Comparison of ENCODE assay signal across 9 cellular contexts in the genomic region with DNA sequence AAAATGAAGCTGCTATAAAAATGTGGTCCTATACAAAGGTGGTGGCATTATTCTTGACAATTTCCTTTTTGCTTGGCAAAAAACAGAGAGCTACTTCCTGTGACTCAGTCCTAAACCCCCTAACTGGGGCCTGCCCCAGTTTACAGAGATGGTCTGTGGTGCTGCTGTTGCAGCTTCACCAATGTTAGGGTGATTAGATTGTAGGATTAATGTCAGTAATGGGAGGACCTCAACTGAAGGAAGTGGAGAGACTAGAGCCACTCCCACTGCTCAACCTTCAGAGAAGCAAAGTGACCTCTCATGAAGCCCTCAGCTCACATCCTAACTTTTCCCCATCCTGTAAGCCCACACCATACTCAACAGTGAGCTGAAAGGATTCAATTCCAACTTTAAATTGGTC. TPM values are rescaled to one million over a fixed set of nuclear protein-coding genes. Genes with fewer than 3 reads are reported as not detected.
DNase-seq lines count a peak whose midpoint lies in the region; ATAC-seq, FAIRE-seq and TF ChIP-seq lines count a peak whose summit lies in the region.
"Had no signal": no experiment of that assay in that cellular context is flagged by ENCODE, and none has a peak within 500 bp of the region (broad histone marks: within the 10 kb centered on the region; RNA-seq: fewer than 3 reads in every experiment).

No MANE protein-coding gene starts in this region.

- peak overlapping the region; percentile 6 for H3K4me2 ChIP-seq in keratinocyte (ENCODE audit: control insufficient read depth, extremely low read depth, insufficient read depth, low read depth, low read length)

- H3K27me3 ChIP-seq in right cardiac atrium (ENCODE audit: control insufficient read depth, insufficient read depth) (no peaks in the 10 kb centered on the region), heart left ventricle (no peaks in the 10 kb centered on the region), keratinocyte (ENCODE audit: control insufficient read depth, extremely low read depth, insufficient read depth, low read length) (no peaks in the 10 kb centered on the region), upper lobe of left lung (no peaks in the 10 kb centered on the region)

- peak overlapping the region; percentile 94 for H3K27ac Mint-ChIP-seq in activated CD4-positive, alpha-beta memory T cell treated with anti-CD3 and anti-CD28 coated beads, Interleukin-2, amount 10 ng/mL, durations not matched to agents 7 days and 5 days

- CTCF ChIA-PET in activated CD4-positive, alpha-beta memory T cell treated with anti-CD3 and anti-CD28 coated beads, Interleukin-2, amount 10 ng/mL, durations not matched to agents 7 days and 5 days (lab: Charles Lee) = interaction anchor here (0.9 to 6.1 kb wide), 23 partner anchors 7 to 455 kb away, joined by 3 to 202 read pairs (median 10); partner anchors contain the start of genes CHTOP, S100A13, S100A14 and S100A2

- H3K27me3 Mint-ChIP-seq in activated CD4-positive, alpha-beta memory T cell treated with anti-CD3 and anti-CD28 coated beads, Interleukin-2, amount 10 ng/mL, durations not matched to agents 7 days and 5 days = no peaks in the 10 kb centered on the region

- intact Hi-C loops in right cardiac atrium (cut with DNase I) (loop anchor here in 2 of 4 donors (2.0 to 5.0 kb wide), 2 partner anchors 35 to 39 kb away; partner anchors contain the start of gene S100A2 (in 1 of the 2)), heart left ventricle (cut with DNase I) (loop anchor here in 6 of 10 donors (2.0 to 10.0 kb wide), 6 partner anchors 35 to 453 kb away; partner anchors contain the start of genes CHTOP (in 1 of the 6), RAB13 (in 1 of the 6), S100A14 (in 1 of the 6) and S100A16 (in 1 of the 6))

- H3K4me1 Mint-ChIP-seq in activated CD4-positive, alpha-beta memory T cell treated with anti-CD3 and anti-CD28 coated beads, Interleukin-2, amount 10 ng/mL, durations not matched to agents 7 days and 5 days = peaks cover 62% of the 10 kb centered on the region

- peak overlapping the region; percentile 3 for H3K27ac ChIP-seq in right cardiac atrium (ENCODE audit: low read length)
- peak overlapping the region in 4 of 12 donors; percentile 98 to 100 (median 98) for H3K27ac ChIP-seq in heart left ventricle
- H3K27ac ChIP-seq in keratinocyte (ENCODE audit: control insufficient read depth, insufficient read depth, low read length) = peak overlapping the region; percentile 19
- peak overlapping the region; percentile 98 to 100 (median 99) for H3K27ac ChIP-seq in upper lobe of left lung

- no peaks in the 10 kb centered on the region for H3K9me1 ChIP-seq in keratinocyte (ENCODE audit: control insufficient read depth, extremely low read depth, insufficient read depth, low read length)

- peaks cover 0 to 7% (median 0%) of the 10 kb centered on the region in 9 donors for H3K36me3 ChIP-seq in heart left ventricle
- H3K36me3 ChIP-seq in keratinocyte (ENCODE audit: control insufficient read depth in 2 of 2, extremely low read depth in 1 of 2, insufficient read depth in 2 of 2, low read length in 2 of 2) = peaks cover 2 to 15% of the 10 kb centered on the region in 2 experiments
- peaks cover 0 to 16% (median 8%) of the 10 kb centered on the region in 4 donors for H3K36me3 ChIP-seq in upper lobe of left lung

- no peaks in the 10 kb centered on the region for H3K9me3 ChIP-seq in right cardiac atrium (ENCODE audit: control insufficient read depth, low read length)
- no peaks in the 10 kb centered on the region for H3K9me3 ChIP-seq in heart left ventricle
- no peaks in the 10 kb centered on the region for H3K9me3 ChIP-seq in keratinocyte (ENCODE audit: control insufficient read depth, low read depth, low read length)
- no peaks in the 10 kb centered on the region for H3K9me3 ChIP-seq in upper lobe of left lung

- dilution Hi-C loops in keratinocyte (cut with MboI; ENCODE audit: extremely low pct_ligation_motif_present, low sequenced_read_pairs) = no loop called here

- no peak for TF ChIP-seq CTCF in heart left ventricle (IDR thresholded peaks at IDR 0.05)
- TF ChIP-seq CTCF in keratinocyte (optimal IDR thresholded peaks at IDR 0.05 in 1 of 3, IDR thresholded peaks at IDR 0.05 in 1 of 3, conservative IDR thresholded peaks at IDR 0.05 in 1 of 3; ENCODE audit: extremely low read depth in 1 of 3, insufficient read depth in 2 of 3, low read length in 3 of 3) = no peak
- TF ChIP-seq CTCF in upper lobe of left lung (IDR thresholded peaks at IDR 0.05) = no peak

- H3K36me3 Mint-ChIP-seq in activated CD4-positive, alpha-beta memory T cell treated with anti-CD3 and anti-CD28 coated beads, Interleukin-2, amount 10 ng/mL, durations not matched to agents 7 days and 5 days (ENCODE audit: low read depth) = peaks cover 46% of the 10 kb centered on the region

- peaks cover 16% of the 10 kb centered on the region for H3K79me2 ChIP-seq in keratinocyte (ENCODE audit: control insufficient read depth, insufficient read depth, low read length)

- peak overlapping the region; percentile 99 for H3K4me3 Mint-ChIP-seq in activated CD4-positive, alpha-beta memory T cell treated with anti-CD3 and anti-CD28 coated beads, Interleukin-2, amount 10 ng/mL, durations not matched to agents 7 days and 5 days

- DNase-seq in right cardiac atrium (no peak), heart left ventricle (no peak), keratinocyte (ENCODE audit: low read depth, low spot score) (no peak), upper lobe of left lung (no peak)
- peak; percentile 74 for DNase-seq in activated CD4-positive, alpha-beta memory T cell treated with anti-CD3 and anti-CD28 coated beads, Interleukin-2, amount 10 ng/mL, durations not matched to agents 7 days and 5 days

- no peaks in the 10 kb centered on the region for H3K9me3 Mint-ChIP-seq in activated CD4-positive, alpha-beta memory T cell treated with anti-CD3 and anti-CD28 coated beads, Interleukin-2, amount 10 ng/mL, durations not matched to agents 7 days and 5 days

- POLR2A ChIA-PET in activated CD4-positive, alpha-beta memory T cell treated with anti-CD3 and anti-CD28 coated beads, Interleukin-2, amount 10 ng/mL, durations not matched to agents 7 days and 5 days (lab: Charles Lee) = interaction anchor here (1.0 to 7.1 kb wide), 21 partner anchors 8 to 458 kb away, joined by 3 to 281 read pairs (median 7); partner anchors contain the start of genes CHTOP, INTS3, RPS27 and S100A2

- TF ChIP-seq POLR2A in heart left ventricle (IDR thresholded peaks at IDR 0.05) (no peak), upper lobe of left lung (IDR thresholded peaks at IDR 0.05) (no peak)

- H3K4me3 ChIP-seq in right cardiac atrium (ENCODE audit: low read length) = no peak overlapping the region
- no peak overlapping the region for H3K4me3 ChIP-seq in heart left ventricle
- H3K4me3 ChIP-seq in keratinocyte (ENCODE audit: control insufficient read depth in 2 of 3, extremely low read depth in 1 of 3, insufficient read depth in 2 of 3, low read depth in 1 of 3, low read length in 3 of 3) = no peak overlapping the region
- no peak overlapping the region for H3K4me3 ChIP-seq in upper lobe of left lung

- no peak overlapping the region for H3K9ac ChIP-seq in keratinocyte (ENCODE audit: control insufficient read depth, extremely low read depth, insufficient read depth, low read length)

- H3K4me1 ChIP-seq in right cardiac atrium (ENCODE audit: control insufficient read depth, insufficient read depth, low read length) (no peaks in the 10 kb centered on the region), heart left ventricle (peaks cover 0 to 54% (median 28%) of the 10 kb centered on the region in 12 donors), keratinocyte (ENCODE audit: control insufficient read depth, extremely low read depth, insufficient read depth, low read length) (peaks cover 55% of the 10 kb centered on the region), upper lobe of left lung (peaks cover 38 to 50% (median 45%) of the 10 kb centered on the region in 4 donors)

- H4K20me1 ChIP-seq in keratinocyte (ENCODE audit: control insufficient read depth, extremely low read depth, insufficient read depth, low read length) = peaks cover 8% of the 10 kb centered on the region

- TF ChIP-seq EP300 in upper lobe of left lung (IDR thresholded peaks at IDR 0.05) = no peak

- ATAC-seq in right cardiac atrium = no peak
- no peak for ATAC-seq in heart left ventricle
- no peak for ATAC-seq in upper lobe of left lung (ENCODE audit: low FRiP score in 2 of 2)
- ATAC-seq in GM19324 (IDR thresholded peaks at IDR 0.05; ENCODE audit: low FRiP score, unreplicated experiment) = no peak
- ATAC-seq in GM19023 (IDR thresholded peaks at IDR 0.05; ENCODE audit: unreplicated experiment) = no peak
- no peak for ATAC-seq in esophagus mucosa

- no peak overlapping the region for H2AFZ ChIP-seq in keratinocyte (ENCODE audit: control insufficient read depth, low read length)

- no peak for FAIRE-seq in keratinocyte (lab: Jason Lieb, UNC)
- FAIRE-seq: H54 had no signal

RNA-seq across cellular contexts. Expression of gene S100A6, which starts 3.6 kb away (rescaled TPM):
- total RNA-seq in right cardiac atrium (100 to 1,000 TPM; 334 to 461 (median 411) TPM), heart left ventricle (100 to 1,000 TPM; 157 to 415 (median 301) TPM), upper lobe of left lung (1,000 to 10,000 TPM in 3 of 6 donors, 100 to 1,000 TPM in 3; 399 to 1,595 (median 925) TPM), esophagus mucosa (976 TPM)
- polyA plus RNA-seq in right cardiac atrium (819 TPM), heart left ventricle (1,000 to 10,000 TPM in 1 of 2 donors, 100 to 1,000 TPM in 1; 371 to 1,213 TPM), keratinocyte (1,608 to 5,801 TPM (median 2,598 TPM) in 3 replicates)
- total RNA-seq in activated CD4-positive, alpha-beta memory T cell treated with anti-CD3 and anti-CD28 coated beads, Interleukin-2, amount 10 ng/mL, durations not matched to agents 7 days and 5 days = 100 to 1,000 TPM; 781 to 799 TPM
- 9,460 TPM for polyA plus RNA-seq in keratinocyte (2011; ENCODE audit: low read depth)
- 2,886 and 4,097 TPM in 2 replicates for polyA plus RNA-seq in keratinocyte (2011; cell fraction: cytosol; rRNA removed)
- polyA plus RNA-seq in keratinocyte (2011; cell fraction: nucleus; rRNA removed) = 986 and 1,204 TPM in 2 replicates
- polyA plus RNA-seq in keratinocyte (2012; ENCODE audit: low replicate concordance) = 5,777 and 7,954 TPM in 2 replicates
- 688 to 4,480 TPM (median 1,878 TPM) in 3 replicates for polyA minus RNA-seq in keratinocyte
- 8,278 TPM for polyA minus RNA-seq in keratinocyte (2011; cell fraction: cytosol; rRNA and poly(A)+ RNA removed)
- 423 and 447 TPM in 2 replicates for polyA minus RNA-seq in keratinocyte (2011; cell fraction: nucleus; rRNA and poly(A)+ RNA removed)

RNA-seq across cellular contexts. Expression of gene S100A5, which starts 8.6 kb away (rescaled TPM):
- not detected for total RNA-seq in right cardiac atrium
- not detected for polyA plus RNA-seq in right cardiac atrium
- not detected for total RNA-seq in heart left ventricle
- not detected for polyA plus RNA-seq in heart left ventricle
- 1 to 10 TPM; 2.2 to 4.7 TPM for total RNA-seq in activated CD4-positive, alpha-beta memory T cell treated with anti-CD3 and anti-CD28 coated beads, Interleukin-2, amount 10 ng/mL, durations not matched to agents 7 days and 5 days
- polyA plus RNA-seq in keratinocyte = 0.20 to 0.76 TPM (median 0.24 TPM) in 3 replicates
- polyA plus RNA-seq in keratinocyte (2011; ENCODE audit: low read depth) = not detected
- polyA plus RNA-seq in keratinocyte (2011; cell fraction: cytosol; rRNA removed) = 0.22 and 0.74 TPM in 2 replicates
- not detected in 2 replicates for polyA plus RNA-seq in keratinocyte (2011; cell fraction: nucleus; rRNA removed)
- polyA plus RNA-seq in keratinocyte (2012; ENCODE audit: low replicate concordance) = 0.57 and 1.0 TPM in 2 replicates
- polyA minus RNA-seq in keratinocyte = not detected in 3 replicates
- polyA minus RNA-seq in keratinocyte (2011; cell fraction: cytosol; rRNA and poly(A)+ RNA removed) = not detected
- not detected in 2 replicates for polyA minus RNA-seq in keratinocyte (2011; cell fraction: nucleus; rRNA and poly(A)+ RNA removed)
- not detected for total RNA-seq in upper lobe of left lung
- not detected for total RNA-seq in esophagus mucosa

RNA-seq across cellular contexts. Expression of gene S100A4, which starts 13.4 kb away (rescaled TPM):
- total RNA-seq in right cardiac atrium (100 to 1,000 TPM in 3 of 4 donors, 10 to 100 TPM in 1; 95.9 to 243 (median 148) TPM), heart left ventricle (100 to 1,000 TPM in 4 of 9 donors, 10 to 100 TPM in 5; 56.9 to 214 (median 96.1) TPM), upper lobe of left lung (100 to 1,000 TPM; 234 to 983 (median 633) TPM), esophagus mucosa (36.0 TPM)
- polyA plus RNA-seq in right cardiac atrium (329 TPM), heart left ventricle (100 to 1,000 TPM; 214 to 398 TPM), keratinocyte (21.4 to 40.2 TPM (median 26.7 TPM) in 3 replicates)
- 1,000 to 10,000 TPM; 1,297 to 1,322 TPM for total RNA-seq in activated CD4-positive, alpha-beta memory T cell treated with anti-CD3 and anti-CD28 coated beads, Interleukin-2, amount 10 ng/mL, durations not matched to agents 7 days and 5 days
- 10.6 TPM for polyA plus RNA-seq in keratinocyte (2011; ENCODE audit: low read depth)
- 34.4 and 39.6 TPM in 2 replicates for polyA plus RNA-seq in keratinocyte (2011; cell fraction: cytosol; rRNA removed)
- 24.4 and 25.2 TPM in 2 replicates for polyA plus RNA-seq in keratinocyte (2011; cell fraction: nucleus; rRNA removed)
- 26.4 and 34.9 TPM in 2 replicates for polyA plus RNA-seq in keratinocyte (2012; ENCODE audit: low replicate concordance)
- 6.5 to 13.9 TPM (median 6.6 TPM) in 3 replicates for polyA minus RNA-seq in keratinocyte
- 12.3 TPM for polyA minus RNA-seq in keratinocyte (2011; cell fraction: cytosol; rRNA and poly(A)+ RNA removed)
- polyA minus RNA-seq in keratinocyte (2011; cell fraction: nucleus; rRNA and poly(A)+ RNA removed) = 4.0 and 9.2 TPM in 2 replicates

RNA-seq across cellular contexts. Expression of gene S100A3, which starts 16.9 kb away (rescaled TPM):
- 1 to 10 TPM in 2 of 4 donors, under 1 TPM in 2; 0.54 to 2.0 (median 1.1) TPM for total RNA-seq in right cardiac atrium
- polyA plus RNA-seq in right cardiac atrium = 1.6 TPM
- total RNA-seq in heart left ventricle = 1 to 10 TPM in 4 of 9 donors, under 1 TPM in 3, not detected in 2; 0.57 to 5.9 (median 1.1) TPM
- 1 to 10 TPM; 1.6 to 5.2 TPM for polyA plus RNA-seq in heart left ventricle
- total RNA-seq in activated CD4-positive, alpha-beta memory T cell treated with anti-CD3 and anti-CD28 coated beads, Interleukin-2, amount 10 ng/mL, durations not matched to agents 7 days and 5 days = not detected
- polyA plus RNA-seq in keratinocyte = 12.6 to 24.0 TPM (median 15.1 TPM) in 3 replicates
- 1.9 TPM for polyA plus RNA-seq in keratinocyte (2011; ENCODE audit: low read depth)
- polyA plus RNA-seq in keratinocyte (2011; cell fraction: cytosol; rRNA removed) = 10.1 and 13.0 TPM in 2 replicates
- polyA plus RNA-seq in keratinocyte (2011; cell fraction: nucleus; rRNA removed) = 47.3 and 67.5 TPM in 2 replicates
- polyA plus RNA-seq in keratinocyte (2012; ENCODE audit: low replicate concordance) = 5.7 and 8.9 TPM in 2 replicates
- polyA minus RNA-seq in keratinocyte = 11.7 to 24.9 TPM (median 20.5 TPM) in 3 replicates
- polyA minus RNA-seq in keratinocyte (2011; cell fraction: cytosol; rRNA and poly(A)+ RNA removed) = 8.2 TPM
- polyA minus RNA-seq in keratinocyte (2011; cell fraction: nucleus; rRNA and poly(A)+ RNA removed) = 4.5 and 6.0 TPM in 2 replicates
- total RNA-seq in upper lobe of left lung = 1 to 10 TPM in 5 of 6 donors, not detected in 1; 2.0 to 4.4 (median 2.1) TPM
- total RNA-seq in esophagus mucosa = 9.6 TPM

RNA-seq across cellular contexts. Expression of gene S100A2, which starts 33.5 kb away (rescaled TPM):
- total RNA-seq in right cardiac atrium (1 to 10 TPM in 1 of 4 donors, under 1 TPM in 3; 0.92 to 1.2 (median 0.97) TPM), heart left ventricle (1 to 10 TPM in 8 of 9 donors, not detected in 1; 1.3 to 4.0 (median 2.4) TPM), upper lobe of left lung (10 to 100 TPM in 2 of 6 donors, 1 to 10 TPM in 3, not detected in 1; 2.0 to 12.0 (median 7.9) TPM), esophagus mucosa (4,166 TPM)
- polyA plus RNA-seq in right cardiac atrium (3.7 TPM), heart left ventricle (1 to 10 TPM; 2.8 to 5.1 TPM), keratinocyte (10,013 to 12,757 TPM (median 12,412 TPM) in 3 replicates)
- total RNA-seq in activated CD4-positive, alpha-beta memory T cell treated with anti-CD3 and anti-CD28 coated beads, Interleukin-2, amount 10 ng/mL, durations not matched to agents 7 days and 5 days = 1 to 10 TPM in 1 of 2 experiments, under 1 TPM in 1; 0.85 to 1.2 TPM
- polyA plus RNA-seq in keratinocyte (2011; ENCODE audit: low read depth) = 458 TPM
- 13,371 and 15,299 TPM in 2 replicates for polyA plus RNA-seq in keratinocyte (2011; cell fraction: cytosol; rRNA removed)
- polyA plus RNA-seq in keratinocyte (2011; cell fraction: nucleus; rRNA removed) = 5,726 and 5,807 TPM in 2 replicates
- 4,632 and 22,100 TPM in 2 replicates for polyA plus RNA-seq in keratinocyte (2012; ENCODE audit: low replicate concordance)
- 1,263 to 3,266 TPM (median 2,756 TPM) in 3 replicates for polyA minus RNA-seq in keratinocyte
- 8,282 TPM for polyA minus RNA-seq in keratinocyte (2011; cell fraction: cytosol; rRNA and poly(A)+ RNA removed)
- polyA minus RNA-seq in keratinocyte (2011; cell fraction: nucleus; rRNA and poly(A)+ RNA removed) = 436 and 624 TPM in 2 replicates
